In the genomic region with DNA sequence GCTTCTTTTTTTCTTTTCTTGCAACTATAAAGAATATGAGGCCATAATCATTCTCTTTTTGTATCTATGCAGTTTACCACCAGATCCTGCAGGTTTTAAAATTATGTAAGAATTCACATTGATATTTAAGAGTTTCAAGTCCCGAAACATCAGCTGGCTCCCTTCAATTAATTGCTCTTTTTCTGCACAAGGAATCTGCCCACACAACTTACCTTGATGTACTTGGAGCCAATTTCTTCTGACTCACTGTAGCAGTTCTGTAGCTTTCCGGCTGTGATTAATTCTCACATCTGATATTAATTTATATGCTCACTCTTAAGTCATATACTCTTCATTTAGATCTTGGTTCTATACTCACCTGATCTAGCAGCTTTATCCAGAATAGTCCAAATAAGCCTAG, we compare ENCODE assay signal across 28 cellular contexts.
DNase-seq lines count a peak whose midpoint lies in the region; ATAC-seq, FAIRE-seq and TF ChIP-seq lines count a peak whose summit lies in the region.
"Had no signal": no experiment of that assay in that cellular context is flagged by ENCODE, and none has a peak within 500 bp of the region (broad histone marks: within the 10 kb centered on the region; RNA-seq: fewer than 3 reads in every experiment).

No MANE protein-coding gene starts in this region.

- H3K4me3 ChIP-seq in astrocyte (ENCODE audit: insufficient read depth, low read depth, low read length) = no peak overlapping the region
- no peak overlapping the region for H3K4me3 ChIP-seq in bronchial epithelial cell (ENCODE audit: low read depth, low read length)
- H3K4me3 ChIP-seq in epithelial cell of esophagus (ENCODE audit: low read length) = no peak overlapping the region
- no peak overlapping the region for H3K4me3 ChIP-seq in CD8-positive, alpha-beta memory T cell (ENCODE audit: low read length)
- H3K4me3 ChIP-seq: BLaER1, GM12878 had no signal

- H3K27me3 ChIP-seq in astrocyte (ENCODE audit: insufficient read depth, low read length) = no peaks in the 10 kb centered on the region
- no peaks in the 10 kb centered on the region for H3K27me3 ChIP-seq in bronchial epithelial cell (ENCODE audit: control insufficient read depth, insufficient read depth, low read length)
- no peaks in the 10 kb centered on the region for H3K27me3 ChIP-seq in CD8-positive, alpha-beta memory T cell (ENCODE audit: insufficient read depth, low read length, poor library complexity, severe bottlenecking)
- H3K27me3 ChIP-seq: BE2C, BLaER1 had no signal

- no peak overlapping the region for H3K27ac Mint-ChIP-seq in astrocyte (ENCODE audit: unreplicated experiment)
- no peak overlapping the region for H3K27ac Mint-ChIP-seq in CD8-positive, alpha-beta memory T cell
- H3K27ac Mint-ChIP-seq: CD14-positive monocyte; CD4-positive, alpha-beta memory T cell; CD4-positive, CD25-positive, alpha-beta regulatory T cell had no signal

- DNase-seq in astrocyte (ENCODE audit: low read depth) (peak; percentile 22), bronchial epithelial cell (ENCODE audit: low read depth) (peak; percentile 29), epithelial cell of esophagus (ENCODE audit: low read depth) (peak; percentile 17), glomerular visceral epithelial cell (ENCODE audit: extremely low spot score) (no peak)
- no peak for DNase-seq in CD8-positive, alpha-beta memory T cell
- DNase-seq: 8988T; ACHN; BE2C; C1 segment of cervical spinal cord; Caco-2; Calu3; CD4-positive, alpha-beta memory T cell; CD4-positive, CD25-positive, alpha-beta regulatory T cell; DMS 273 treated with DMSO at 0.1 percent for 48 hours; DMS153; DMS53; DMS79; DND-41; EL; GDM1 had no signal

- no peaks in the 10 kb centered on the region for H3K79me2 ChIP-seq in astrocyte (ENCODE audit: insufficient read depth, low read length)

- TF ChIP-seq CTCF in astrocyte (IDR thresholded peaks at IDR 0.05; ENCODE audit: insufficient read depth, low read depth, low read length) (no peak), bronchial epithelial cell (IDR thresholded peaks at IDR 0.05; ENCODE audit: insufficient read depth, low read length, severe bottlenecking) (no peak), epithelial cell of esophagus (IDR thresholded peaks at IDR 0.05; ENCODE audit: insufficient read depth, low read depth, low read length, missing control alignments) (no peak)

- no peak overlapping the region for H2AFZ ChIP-seq in astrocyte (ENCODE audit: low read depth, low read length)

- H3K36me3 Mint-ChIP-seq in astrocyte (ENCODE audit: low read depth, unreplicated experiment) = no peaks in the 10 kb centered on the region
- no peaks in the 10 kb centered on the region for H3K36me3 Mint-ChIP-seq in CD8-positive, alpha-beta memory T cell
- H3K36me3 Mint-ChIP-seq: CD14-positive monocyte; CD4-positive, alpha-beta memory T cell; CD4-positive, CD25-positive, alpha-beta regulatory T cell had no signal

- H3K4me3 Mint-ChIP-seq in astrocyte (ENCODE audit: unreplicated experiment) = no peak overlapping the region
- no peak overlapping the region for H3K4me3 Mint-ChIP-seq in CD8-positive, alpha-beta memory T cell
- H3K4me3 Mint-ChIP-seq: CD14-positive monocyte; CD4-positive, alpha-beta memory T cell; CD4-positive, CD25-positive, alpha-beta regulatory T cell had no signal

- H3K4me2 ChIP-seq in astrocyte (ENCODE audit: low read length) = no peak overlapping the region
- H3K4me2 ChIP-seq: BLaER1 had no signal

- H3K9me3 Mint-ChIP-seq in astrocyte (ENCODE audit: unreplicated experiment) = peaks cover 3% of the 10 kb centered on the region
- H3K9me3 Mint-ChIP-seq in CD8-positive, alpha-beta memory T cell = peaks cover 3 to 28% (median 16%) of the 10 kb centered on the region in 5 donors

- no peaks in the 10 kb centered on the region for H3K9me3 ChIP-seq in astrocyte (ENCODE audit: insufficient read depth, low read depth, low read length)
- no peaks in the 10 kb centered on the region for H3K9me3 ChIP-seq in CD8-positive, alpha-beta memory T cell (ENCODE audit: low read length)
- H3K9me3 ChIP-seq: BE2C, BLaER1, Caco-2 had no signal

- no peaks in the 10 kb centered on the region for H4K20me1 ChIP-seq in astrocyte (ENCODE audit: insufficient read depth, low read length)
- H4K20me1 ChIP-seq: BLaER1 had no signal

- H3K9ac ChIP-seq in astrocyte (ENCODE audit: low read length) = no peak overlapping the region
- H3K9ac ChIP-seq: BLaER1 had no signal

- no peaks in the 10 kb centered on the region for H3K4me1 Mint-ChIP-seq in astrocyte (ENCODE audit: low read depth, unreplicated experiment)
- no peaks in the 10 kb centered on the region for H3K4me1 Mint-ChIP-seq in CD8-positive, alpha-beta memory T cell
- H3K4me1 Mint-ChIP-seq: CD14-positive monocyte; CD4-positive, alpha-beta memory T cell had no signal

- H3K36me3 ChIP-seq in astrocyte (ENCODE audit: insufficient read depth, low read length) (no peaks in the 10 kb centered on the region), bronchial epithelial cell (ENCODE audit: control insufficient read depth, insufficient read depth, low read length) (no peaks in the 10 kb centered on the region)
- H3K36me3 ChIP-seq in CD8-positive, alpha-beta memory T cell (ENCODE audit: insufficient read depth, low read length) = no peaks in the 10 kb centered on the region
- H3K36me3 ChIP-seq: BE2C, BLaER1 had no signal

- H3K27me3 Mint-ChIP-seq in astrocyte (ENCODE audit: low read depth, unreplicated experiment) = no peaks in the 10 kb centered on the region
- H3K27me3 Mint-ChIP-seq in CD8-positive, alpha-beta memory T cell = no peaks in the 10 kb centered on the region
- H3K27me3 Mint-ChIP-seq: CD4-positive, alpha-beta memory T cell; CD4-positive, CD25-positive, alpha-beta regulatory T cell had no signal

- no peak for FAIRE-seq in astrocyte (lab: Jason Lieb, UNC)
- FAIRE-seq in bronchial epithelial cell (lab: Jason Lieb, UNC) = no peak
- FAIRE-seq: A204.1, D721Med, GM12878, GM12892, GM19239 had no signal

- H3K27ac ChIP-seq in astrocyte (ENCODE audit: low read depth, low read length) = no peak overlapping the region
- no peak overlapping the region for H3K27ac ChIP-seq in CD8-positive, alpha-beta memory T cell (ENCODE audit: low read depth, low read length)
- H3K27ac ChIP-seq: BLaER1 had no signal

- POLR2A ChIA-PET in CD8-positive, alpha-beta memory T cell (lab: Charles Lee) = no interaction called here

- ATAC-seq in GM18502 (IDR thresholded peaks at IDR 0.05; ENCODE audit: poor library complexity, unreplicated experiment) = no peak
- ATAC-seq: GM12878 had no signal

- H3K4me1 ChIP-seq in astrocyte (ENCODE audit: insufficient read depth, low read length) = no peaks in the 10 kb centered on the region
- no peaks in the 10 kb centered on the region for H3K4me1 ChIP-seq in CD8-positive, alpha-beta memory T cell (ENCODE audit: insufficient read depth, low read length)
- H3K4me1 ChIP-seq: BE2C, BLaER1, Caco-2 had no signal

- CTCF ChIA-PET in CD8-positive, alpha-beta memory T cell (lab: Charles Lee) = no interaction called here

Comparison
In these comparisons a context has a peak if more than half of its experiments do, and no peak if none do; other contexts are left out.
1. DNase-seq: peak in astrocyte (single experiment), bronchial epithelial cell (single experiment) and epithelial cell of esophagus (single experiment); none in CD8-positive, alpha-beta memory T cell (0 of 5) and glomerular visceral epithelial cell (single experiment).